1 cellular context compared by ENCODE assay signal in the genomic region with DNA sequence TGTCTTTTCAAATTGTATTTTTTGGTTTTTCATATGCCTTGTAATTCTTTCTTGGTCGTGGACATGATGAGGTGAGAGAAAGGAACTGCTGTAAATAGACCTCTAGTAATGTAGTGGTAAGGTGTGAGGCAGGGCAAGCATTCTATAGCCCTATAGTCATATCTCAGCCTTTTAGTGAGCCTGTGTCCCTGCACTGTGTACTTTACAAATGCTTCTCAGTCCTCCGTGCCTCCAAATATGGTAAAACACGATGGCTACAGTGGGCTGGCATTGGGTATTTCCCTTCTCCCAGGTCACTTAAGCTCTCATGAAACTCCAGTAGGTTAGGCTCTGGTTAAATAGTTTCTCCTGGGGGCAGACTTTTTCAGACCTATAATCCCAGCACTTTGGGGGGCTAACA.
TF ChIP-seq lines count a peak whose summit lies in the region.

No MANE protein-coding gene starts in this region.

TF ChIP-seq in IMR-90, 13 proteins besides CTCF, POLR2A, EP300 and RAD21 (continued from another document):
- TF ChIP-seq, protein P1, sequence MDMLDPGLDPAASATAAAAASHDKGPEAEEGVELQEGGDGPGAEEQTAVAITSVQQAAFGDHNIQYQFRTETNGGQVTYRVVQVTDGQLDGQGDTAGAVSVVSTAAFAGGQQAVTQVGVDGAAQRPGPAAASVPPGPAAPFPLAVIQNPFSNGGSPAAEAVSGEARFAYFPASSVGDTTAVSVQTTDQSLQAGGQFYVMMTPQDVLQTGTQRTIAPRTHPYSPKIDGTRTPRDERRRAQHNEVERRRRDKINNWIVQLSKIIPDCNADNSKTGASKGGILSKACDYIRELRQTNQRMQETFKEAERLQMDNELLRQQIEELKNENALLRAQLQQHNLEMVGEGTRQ (IDR thresholded peaks at IDR 0.05; ENCODE audit: low read depth, low read length) = no peak
- TF ChIP-seq MAZ (IDR thresholded peaks at IDR 0.05; ENCODE audit: borderline replicate concordance, low read depth, low read length) = no peak
- TF ChIP-seq BHLHE40 (IDR thresholded peaks at IDR 0.05; ENCODE audit: low read depth, low read length) = no peak
- TF ChIP-seq SMC3 (IDR thresholded peaks at IDR 0.05; ENCODE audit: low read depth, low read length) = no peak
- no peak for TF ChIP-seq ELK1 (IDR thresholded peaks at IDR 0.05; ENCODE audit: borderline replicate concordance, low read depth, low read length)
